In genomic region chr16:46384285-46385061, GRCh38 we compare ENCODE assay signal across 8 cellular contexts.
DNase-seq lines count a peak whose midpoint lies in the region; ATAC-seq and TF ChIP-seq lines count a peak whose summit lies in the region.
"Not testable (repeated sequence)": the region's sequence is repeated elsewhere in the genome, so short reads cannot be mapped to it uniquely, and the experiment has no call there.

No MANE protein-coding gene starts in this region.

- H3K36me3 Mint-ChIP-seq in activated naive CD4-positive, alpha-beta T cell treated with anti-CD3 and anti-CD28 coated beads, Interleukin-2, amount 10 ng/mL, durations not matched to agents 7 days and 5 days, result not testable (repeated sequence)

- H3K4me1 ChIP-seq in HUES48 (ENCODE audit: control insufficient read depth, insufficient read depth, low read length); right atrium auricular region: not testable (repeated sequence)

- H3K9me3 Mint-ChIP-seq in activated naive CD4-positive, alpha-beta T cell treated with anti-CD3 and anti-CD28 coated beads, Interleukin-2, amount 10 ng/mL, durations not matched to agents 7 days and 5 days, result peaks cover 22% of the 10 kb centered on the region
- H3K9me3 Mint-ChIP-seq in stimulated activated naive CD8-positive, alpha-beta T cell treated with anti-CD3 and anti-CD28 coated beads, Interleukin-15, amount 100 ng/mL, for 72 hours, result peaks cover 12 to 14% of the 10 kb centered on the region in 2 donors

- not testable (repeated sequence) for ATAC-seq in stimulated activated naive CD8-positive, alpha-beta T cell treated with anti-CD3 and anti-CD28 coated beads, Interleukin-15, amount 100 ng/mL, for 72 hours

- not testable (repeated sequence) for H3K9ac ChIP-seq in HUES48 (ENCODE audit: low read depth, low read length)

- not testable (repeated sequence) for H3K4me1 Mint-ChIP-seq in activated naive CD4-positive, alpha-beta T cell treated with anti-CD3 and anti-CD28 coated beads, Interleukin-2, amount 10 ng/mL, durations not matched to agents 7 days and 5 days; stimulated activated naive CD8-positive, alpha-beta T cell treated with anti-CD3 and anti-CD28 coated beads, Interleukin-15, amount 100 ng/mL, for 72 hours

- not testable (repeated sequence) for TF ChIP-seq CTCF in right atrium auricular region (IDR thresholded peaks at IDR 0.05)

- H3K27ac Mint-ChIP-seq in activated naive CD4-positive, alpha-beta T cell treated with anti-CD3 and anti-CD28 coated beads, Interleukin-2, amount 10 ng/mL, durations not matched to agents 7 days and 5 days; stimulated activated naive CD8-positive, alpha-beta T cell treated with anti-CD3 and anti-CD28 coated beads, Interleukin-15, amount 100 ng/mL, for 72 hours: not testable (repeated sequence)

- DNase-seq in CD1c-positive myeloid dendritic cell (ENCODE audit: extremely low spot score) (peak; percentile 57), SW480 (ENCODE audit: low spot score) (peak; percentile 36), dermis blood vessel endothelial cell (peak; percentile 46), right atrium auricular region (ENCODE audit: low spot score) (peak; percentile 73), myocyte (ENCODE audit: low read depth) (peak; percentile 32)
- peak; percentile 45 for DNase-seq in activated naive CD4-positive, alpha-beta T cell treated with anti-CD3 and anti-CD28 coated beads, Interleukin-2, amount 10 ng/mL, durations not matched to agents 7 days and 5 days
- DNase-seq in stimulated activated naive CD8-positive, alpha-beta T cell treated with anti-CD3 and anti-CD28 coated beads, Interleukin-15, amount 100 ng/mL, for 72 hours, result peak; percentile 25 to 28

- H3K36me3 ChIP-seq in HUES48 (ENCODE audit: control insufficient read depth, insufficient read depth, low read length); right atrium auricular region: not testable (repeated sequence)

- 0 out of 2 replicates have a peak overlapping the region, but pooled peaks have one; percentile 0 for H3K4me3 ChIP-seq in HUES48 (ENCODE audit: low read depth, low read length)
- not testable (repeated sequence) for H3K4me3 ChIP-seq in right atrium auricular region

- not testable (repeated sequence) for H3K4me3 Mint-ChIP-seq in activated naive CD4-positive, alpha-beta T cell treated with anti-CD3 and anti-CD28 coated beads, Interleukin-2, amount 10 ng/mL, durations not matched to agents 7 days and 5 days; stimulated activated naive CD8-positive, alpha-beta T cell treated with anti-CD3 and anti-CD28 coated beads, Interleukin-15, amount 100 ng/mL, for 72 hours

- H3K27me3 ChIP-seq in HUES48 (ENCODE audit: control insufficient read depth, insufficient read depth, low read length); right atrium auricular region: not testable (repeated sequence)

- H3K27ac ChIP-seq in HUES48 (ENCODE audit: low read depth, low read length); right atrium auricular region: not testable (repeated sequence)

- not testable (repeated sequence) for H3K27me3 Mint-ChIP-seq in activated naive CD4-positive, alpha-beta T cell treated with anti-CD3 and anti-CD28 coated beads, Interleukin-2, amount 10 ng/mL, durations not matched to agents 7 days and 5 days; stimulated activated naive CD8-positive, alpha-beta T cell treated with anti-CD3 and anti-CD28 coated beads, Interleukin-15, amount 100 ng/mL, for 72 hours

- CTCF ChIA-PET in activated naive CD4-positive, alpha-beta T cell treated with anti-CD3 and anti-CD28 coated beads, Interleukin-2, amount 10 ng/mL, durations not matched to agents 7 days and 5 days (lab: Charles Lee), result not testable (repeated sequence)

- peaks cover 29% of the 10 kb centered on the region for H3K9me3 ChIP-seq in HUES48 (ENCODE audit: control insufficient read depth, insufficient read depth, low read length)
- not testable (repeated sequence) for H3K9me3 ChIP-seq in right atrium auricular region
